1 cellular context compared by ENCODE assay signal in the genomic region with DNA sequence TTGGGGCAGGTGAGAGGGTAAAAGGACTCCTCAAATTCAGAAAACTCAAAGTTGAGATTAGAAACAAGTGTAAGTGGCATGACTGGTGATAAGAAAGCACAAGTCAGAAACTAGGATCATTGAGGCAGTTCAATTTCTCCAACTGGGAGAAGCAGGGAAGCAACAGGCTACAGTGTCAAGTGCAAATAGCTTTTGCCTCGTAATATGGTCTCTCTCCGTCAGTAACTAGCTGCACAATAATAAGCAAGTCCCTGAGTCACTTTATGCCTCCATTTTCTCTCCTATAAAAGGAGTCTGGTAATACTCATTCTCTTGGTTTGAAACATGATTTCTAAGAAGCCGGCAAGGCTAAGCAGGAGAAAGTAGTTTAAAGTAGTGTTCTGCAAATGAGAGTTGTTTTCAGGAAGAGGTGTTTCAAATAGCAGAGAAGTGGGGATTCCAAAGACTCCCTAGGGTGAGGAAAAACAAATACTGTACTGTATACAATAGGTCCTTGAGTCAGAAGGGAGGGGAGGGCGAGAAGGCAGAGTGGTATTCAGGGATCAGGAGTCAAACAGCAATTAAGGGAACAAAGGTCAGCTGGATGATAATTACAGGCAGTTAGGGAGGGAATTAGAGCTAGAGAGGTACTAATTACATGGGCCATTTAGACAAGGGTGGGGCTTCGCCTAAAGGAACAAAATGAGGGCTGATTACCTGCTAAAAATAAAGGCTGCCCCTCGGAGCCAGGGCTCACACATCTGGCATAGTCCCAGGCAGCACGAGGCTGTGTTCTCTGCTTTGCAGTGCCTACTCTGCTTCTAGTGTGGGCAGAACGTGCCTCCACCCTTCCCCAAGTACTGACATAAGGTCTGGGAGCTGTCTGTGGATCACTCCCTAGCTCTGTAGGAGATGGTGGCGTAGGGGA.
A peak's percentile ranks its signal among the peaks of the same experiment; 100 is the strongest.
TF ChIP-seq lines count a peak whose summit lies in the region.

No MANE protein-coding gene starts in this region.

TF ChIP-seq in HEK293, 187 proteins besides CTCF, POLR2A, EP300 and RAD21 (continued from another document):
- TF ChIP-seq, protein P1, sequence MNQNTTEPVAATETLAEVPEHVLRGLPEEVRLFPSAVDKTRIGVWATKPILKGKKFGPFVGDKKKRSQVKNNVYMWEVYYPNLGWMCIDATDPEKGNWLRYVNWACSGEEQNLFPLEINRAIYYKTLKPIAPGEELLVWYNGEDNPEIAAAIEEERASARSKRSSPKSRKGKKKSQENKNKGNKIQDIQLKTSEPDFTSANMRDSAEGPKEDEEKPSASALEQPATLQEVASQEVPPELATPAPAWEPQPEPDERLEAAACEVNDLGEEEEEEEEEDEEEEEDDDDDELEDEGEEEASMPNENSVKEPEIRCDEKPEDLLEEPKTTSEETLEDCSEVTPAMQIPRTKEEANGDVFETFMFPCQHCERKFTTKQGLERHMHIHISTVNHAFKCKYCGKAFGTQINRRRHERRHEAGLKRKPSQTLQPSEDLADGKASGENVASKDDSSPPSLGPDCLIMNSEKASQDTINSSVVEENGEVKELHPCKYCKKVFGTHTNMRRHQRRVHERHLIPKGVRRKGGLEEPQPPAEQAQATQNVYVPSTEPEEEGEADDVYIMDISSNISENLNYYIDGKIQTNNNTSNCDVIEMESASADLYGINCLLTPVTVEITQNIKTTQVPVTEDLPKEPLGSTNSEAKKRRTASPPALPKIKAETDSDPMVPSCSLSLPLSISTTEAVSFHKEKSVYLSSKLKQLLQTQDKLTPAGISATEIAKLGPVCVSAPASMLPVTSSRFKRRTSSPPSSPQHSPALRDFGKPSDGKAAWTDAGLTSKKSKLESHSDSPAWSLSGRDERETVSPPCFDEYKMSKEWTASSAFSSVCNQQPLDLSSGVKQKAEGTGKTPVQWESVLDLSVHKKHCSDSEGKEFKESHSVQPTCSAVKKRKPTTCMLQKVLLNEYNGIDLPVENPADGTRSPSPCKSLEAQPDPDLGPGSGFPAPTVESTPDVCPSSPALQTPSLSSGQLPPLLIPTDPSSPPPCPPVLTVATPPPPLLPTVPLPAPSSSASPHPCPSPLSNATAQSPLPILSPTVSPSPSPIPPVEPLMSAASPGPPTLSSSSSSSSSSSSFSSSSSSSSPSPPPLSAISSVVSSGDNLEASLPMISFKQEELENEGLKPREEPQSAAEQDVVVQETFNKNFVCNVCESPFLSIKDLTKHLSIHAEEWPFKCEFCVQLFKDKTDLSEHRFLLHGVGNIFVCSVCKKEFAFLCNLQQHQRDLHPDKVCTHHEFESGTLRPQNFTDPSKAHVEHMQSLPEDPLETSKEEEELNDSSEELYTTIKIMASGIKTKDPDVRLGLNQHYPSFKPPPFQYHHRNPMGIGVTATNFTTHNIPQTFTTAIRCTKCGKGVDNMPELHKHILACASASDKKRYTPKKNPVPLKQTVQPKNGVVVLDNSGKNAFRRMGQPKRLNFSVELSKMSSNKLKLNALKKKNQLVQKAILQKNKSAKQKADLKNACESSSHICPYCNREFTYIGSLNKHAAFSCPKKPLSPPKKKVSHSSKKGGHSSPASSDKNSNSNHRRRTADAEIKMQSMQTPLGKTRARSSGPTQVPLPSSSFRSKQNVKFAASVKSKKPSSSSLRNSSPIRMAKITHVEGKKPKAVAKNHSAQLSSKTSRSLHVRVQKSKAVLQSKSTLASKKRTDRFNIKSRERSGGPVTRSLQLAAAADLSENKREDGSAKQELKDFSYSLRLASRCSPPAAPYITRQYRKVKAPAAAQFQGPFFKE (tag by site-specific recombination; IDR thresholded peaks at IDR 0.05; ENCODE audit: borderline replicate concordance), result no peak
- TF ChIP-seq ZNF843 (tag by site-specific recombination; IDR thresholded peaks at IDR 0.05) (peak; percentile 90), ZNF341 (tag by site-specific recombination; IDR thresholded peaks at IDR 0.05; ENCODE audit: low read depth) (no peak), KLF7 (tag by site-specific recombination; IDR thresholded peaks at IDR 0.05; ENCODE audit: borderline replicate concordance) (peak; percentile 91; the same call in 1 of the 2 replicates), SALL2 (tag by site-specific recombination; IDR thresholded peaks at IDR 0.05; ENCODE audit: borderline replicate concordance) (no peak), ZSCAN4 (tag by site-specific recombination; IDR thresholded peaks at IDR 0.05) (no peak), GLIS2 (tag by site-specific recombination; IDR thresholded peaks at IDR 0.05) (no peak), MEIS1 (CRISPR knock-in tag; IDR thresholded peaks at IDR 0.05; ENCODE audit: borderline replicate concordance) (no peak), ZNF768 (tag by site-specific recombination; IDR thresholded peaks at IDR 0.05) (no peak), KLF9 (tag by site-specific recombination; IDR thresholded peaks at IDR 0.05; ENCODE audit: low read depth) (no peak), ZNF670 (tag by site-specific recombination; IDR thresholded peaks at IDR 0.05; ENCODE audit: low read depth) (no peak), ZNF335 (tag by site-specific recombination; conservative IDR thresholded peaks at IDR 0.05) (peak; percentile 89), ZNF513 (tag by site-specific recombination; IDR thresholded peaks at IDR 0.05) (no peak)
- TF ChIP-seq, protein P2, sequence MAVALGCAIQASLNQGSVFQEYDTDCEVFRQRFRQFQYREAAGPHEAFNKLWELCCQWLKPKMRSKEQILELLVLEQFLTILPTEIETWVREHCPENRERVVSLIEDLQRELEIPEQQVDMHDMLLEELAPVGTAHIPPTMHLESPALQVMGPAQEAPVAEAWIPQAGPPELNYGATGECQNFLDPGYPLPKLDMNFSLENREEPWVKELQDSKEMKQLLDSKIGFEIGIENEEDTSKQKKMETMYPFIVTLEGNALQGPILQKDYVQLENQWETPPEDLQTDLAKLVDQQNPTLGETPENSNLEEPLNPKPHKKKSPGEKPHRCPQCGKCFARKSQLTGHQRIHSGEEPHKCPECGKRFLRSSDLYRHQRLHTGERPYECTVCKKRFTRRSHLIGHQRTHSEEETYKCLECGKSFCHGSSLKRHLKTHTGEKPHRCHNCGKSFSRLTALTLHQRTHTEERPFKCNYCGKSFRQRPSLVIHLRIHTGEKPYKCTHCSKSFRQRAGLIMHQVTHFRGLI (tag by site-specific recombination; IDR thresholded peaks at IDR 0.05), result no peak
- TF ChIP-seq, protein P3, sequence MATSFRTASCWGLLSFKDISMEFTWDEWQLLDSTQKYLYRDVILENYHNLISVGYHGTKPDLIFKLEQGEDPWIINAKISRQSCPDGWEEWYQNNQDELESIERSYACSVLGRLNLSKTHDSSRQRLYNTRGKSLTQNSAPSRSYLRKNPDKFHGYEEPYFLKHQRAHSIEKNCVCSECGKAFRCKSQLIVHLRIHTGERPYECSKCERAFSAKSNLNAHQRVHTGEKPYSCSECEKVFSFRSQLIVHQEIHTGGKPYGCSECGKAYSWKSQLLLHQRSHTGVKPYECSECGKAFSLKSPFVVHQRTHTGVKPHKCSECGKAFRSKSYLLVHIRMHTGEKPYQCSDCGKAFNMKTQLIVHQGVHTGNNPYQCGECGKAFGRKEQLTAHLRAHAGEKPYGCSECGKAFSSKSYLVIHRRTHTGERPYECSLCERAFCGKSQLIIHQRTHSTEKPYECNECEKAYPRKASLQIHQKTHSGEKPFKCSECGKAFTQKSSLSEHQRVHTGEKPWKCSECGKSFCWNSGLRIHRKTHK (tag by site-specific recombination; IDR thresholded peaks at IDR 0.05), result no peak
- TF ChIP-seq, protein P4, sequence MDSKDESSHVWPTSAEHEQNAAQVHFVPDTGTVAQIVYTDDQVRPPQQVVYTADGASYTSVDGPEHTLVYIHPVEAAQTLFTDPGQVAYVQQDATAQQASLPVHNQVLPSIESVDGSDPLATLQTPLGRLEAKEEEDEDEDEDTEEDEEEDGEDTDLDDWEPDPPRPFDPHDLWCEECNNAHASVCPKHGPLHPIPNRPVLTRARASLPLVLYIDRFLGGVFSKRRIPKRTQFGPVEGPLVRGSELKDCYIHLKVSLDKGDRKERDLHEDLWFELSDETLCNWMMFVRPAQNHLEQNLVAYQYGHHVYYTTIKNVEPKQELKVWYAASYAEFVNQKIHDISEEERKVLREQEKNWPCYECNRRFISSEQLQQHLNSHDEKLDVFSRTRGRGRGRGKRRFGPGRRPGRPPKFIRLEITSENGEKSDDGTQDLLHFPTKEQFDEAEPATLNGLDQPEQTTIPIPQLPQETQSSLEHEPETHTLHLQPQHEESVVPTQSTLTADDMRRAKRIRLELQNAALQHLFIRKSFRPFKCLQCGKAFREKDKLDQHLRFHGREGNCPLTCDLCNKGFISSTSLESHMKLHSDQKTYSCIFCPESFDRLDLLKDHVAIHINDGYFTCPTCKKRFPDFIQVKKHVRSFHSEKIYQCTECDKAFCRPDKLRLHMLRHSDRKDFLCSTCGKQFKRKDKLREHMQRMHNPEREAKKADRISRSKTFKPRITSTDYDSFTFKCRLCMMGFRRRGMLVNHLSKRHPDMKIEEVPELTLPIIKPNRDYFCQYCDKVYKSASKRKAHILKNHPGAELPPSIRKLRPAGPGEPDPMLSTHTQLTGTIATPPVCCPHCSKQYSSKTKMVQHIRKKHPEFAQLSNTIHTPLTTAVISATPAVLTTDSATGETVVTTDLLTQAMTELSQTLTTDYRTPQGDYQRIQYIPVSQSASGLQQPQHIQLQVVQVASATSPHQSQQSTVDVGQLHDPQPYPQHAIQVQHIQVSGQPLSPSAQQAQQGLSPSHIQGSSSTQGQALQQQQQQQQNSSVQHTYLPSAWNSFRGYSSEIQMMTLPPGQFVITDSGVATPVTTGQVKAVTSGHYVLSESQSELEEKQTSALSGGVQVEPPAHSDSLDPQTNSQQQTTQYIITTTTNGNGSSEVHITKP (tag by site-specific recombination; IDR thresholded peaks at IDR 0.05), result 0 out of 2 replicates have a peak, but pooled peaks have one; percentile 29
- TF ChIP-seq, protein P5, sequence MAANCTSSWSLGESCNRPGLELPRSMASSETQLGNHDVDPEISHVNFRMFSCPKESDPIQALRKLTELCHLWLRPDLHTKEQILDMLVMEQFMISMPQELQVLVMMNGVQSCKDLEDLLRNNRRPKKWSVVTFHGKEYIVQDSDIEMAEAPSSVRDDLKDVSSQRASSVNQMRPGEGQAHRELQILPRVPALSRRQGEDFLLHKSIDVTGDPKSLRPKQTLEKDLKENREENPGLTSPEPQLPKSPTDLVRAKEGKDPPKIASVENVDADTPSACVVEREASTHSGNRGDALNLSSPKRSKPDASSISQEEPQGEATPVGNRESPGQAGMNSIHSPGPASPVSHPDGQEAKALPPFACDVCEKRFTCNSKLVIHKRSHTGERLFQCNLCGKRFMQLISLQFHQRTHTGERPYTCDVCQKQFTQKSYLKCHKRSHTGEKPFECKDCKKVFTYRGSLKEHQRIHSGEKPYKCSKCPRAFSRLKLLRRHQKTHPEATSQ (tag by site-specific recombination; IDR thresholded peaks at IDR 0.05), result no peak
- TF ChIP-seq, protein P6, sequence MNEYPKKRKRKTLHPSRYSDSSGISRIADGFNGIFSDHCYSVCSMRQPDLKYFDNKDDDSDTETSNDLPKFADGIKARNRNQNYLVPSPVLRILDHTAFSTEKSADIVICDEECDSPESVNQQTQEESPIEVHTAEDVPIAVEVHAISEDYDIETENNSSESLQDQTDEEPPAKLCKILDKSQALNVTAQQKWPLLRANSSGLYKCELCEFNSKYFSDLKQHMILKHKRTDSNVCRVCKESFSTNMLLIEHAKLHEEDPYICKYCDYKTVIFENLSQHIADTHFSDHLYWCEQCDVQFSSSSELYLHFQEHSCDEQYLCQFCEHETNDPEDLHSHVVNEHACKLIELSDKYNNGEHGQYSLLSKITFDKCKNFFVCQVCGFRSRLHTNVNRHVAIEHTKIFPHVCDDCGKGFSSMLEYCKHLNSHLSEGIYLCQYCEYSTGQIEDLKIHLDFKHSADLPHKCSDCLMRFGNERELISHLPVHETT (tag by site-specific recombination; IDR thresholded peaks at IDR 0.05), result no peak
